In genomic region chr4:75207902-75208301, GRCh38 we compare ENCODE assay signal across 33 cellular contexts.
"Had no signal": no experiment of that assay in that cellular context is flagged by ENCODE, and none has a peak within 500 bp of the region (broad histone marks: within the 10 kb centered on the region; RNA-seq: fewer than 3 reads in every experiment).

No MANE protein-coding gene starts in this region.

- DNase-seq: activated B cell treated with CpG ODN at 0.5 μM for 24 hours; activated CD4-positive, alpha-beta memory T cell treated with anti-CD3 and anti-CD28 coated beads for 36 hours; activated CD4-positive, alpha-beta T cell treated with anti-CD3 and anti-CD28 coated beads for 4 hours; activated CD4-positive, alpha-beta T cell treated with anti-CD3 and anti-CD28 coated beads, Interleukin-2, amount 10 ng/mL, durations not matched to agents 24 days and 14 days; activated CD4-positive, alpha-beta T cell treated with anti-CD3 and anti-CD28 coated beads, Interleukin-2, amount 50 U/mL, for 1 hour; activated CD4-positive, alpha-beta T cell treated with anti-CD3 and anti-CD28 coated beads, Interleukin-2, amount 50 U/mL, for 4 hours; activated CD4-positive, CD25-positive, alpha-beta regulatory T cell treated with anti-CD3 and anti-CD28 coated beads, Interleukin-2, amount 50 U/mL, for 72 hours; activated CD8-positive, alpha-beta memory T cell treated with anti-CD3 and anti-CD28 coated beads, Interleukin-2, amount 50 U/mL, for 4 hours; activated CD8-positive, alpha-beta T cell treated with anti-CD3 and anti-CD28 coated beads for 36 hours; activated effector memory CD4-positive, alpha-beta T cell treated with anti-CD3 and anti-CD28 coated beads, Interleukin-2, amount 50 U/mL, for 16 hours; activated gamma-delta T cell treated with Interleukin-2 at 50 U/mL for 16 hours; activated naive CD4-positive, alpha-beta T cell; activated naive CD4-positive, alpha-beta T cell treated with anti-CD3 and anti-CD28 coated beads for 36 hours; activated naive CD4-positive, alpha-beta T cell treated with anti-CD3 and anti-CD28 coated beads, Interleukin-2, amount 50 U/mL, for 16 hours; activated naive CD8-positive, alpha-beta T cell treated with anti-CD3 and anti-CD28 coated beads for 36 hours; activated T-cell treated with anti-CD3 and anti-CD28 coated beads for 4 hours; activated T-cell treated with anti-CD3 and anti-CD28 coated beads, Interleukin-2, amount 50 U/mL, for 1 hour; activated T-cell treated with anti-CD3 and anti-CD28 coated beads, Interleukin-2, amount 50 U/mL, for 4 hours; activated T-cell treated with anti-CD3 and anti-CD28 coated beads, Interleukin-2, amount 50 U/mL, for 72 hours; adrenal gland; amniotic stem cell; aorta; caudate nucleus; T-helper 1 cell; T-helper 2 cell; T-helper 9 cell had no signal

- H3K4me3 ChIP-seq: adrenal gland, cardiac muscle cell had no signal

- H3K4me1 ChIP-seq: adrenal gland had no signal

- H3K36me3 ChIP-seq: adrenal gland, cardiac muscle cell had no signal

- H3K27ac ChIP-seq: adrenal gland, cardiac muscle cell, VCaP had no signal

- ATAC-seq: activated CD8-positive, alpha-beta T cell treated with anti-CD3 and anti-CD28 coated beads for 36 hours; activated naive CD4-positive, alpha-beta T cell treated with anti-CD3 and anti-CD28 coated beads, Interleukin-2, amount 50 U/mL, for 72 hours; activated T-cell treated with anti-CD3 and anti-CD28 coated beads, Interleukin-2, amount 50 U/mL, for 4 hours; activated T-cell treated with anti-CD3 and anti-CD28 coated beads, Interleukin-2, amount 50 U/mL, for 72 hours; activated T-helper 17 cell treated with anti-CD3 and anti-CD28 coated beads, Interleukin-2, amount 50 U/mL, for 72 hours had no signal

- H3K27me3 ChIP-seq: adrenal gland, cardiac muscle cell had no signal

- FAIRE-seq: astrocyte, bronchial epithelial cell, TTC549 had no signal

- H3K9me3 ChIP-seq: adrenal gland had no signal
